ENCODE assay signal across 8 cellular contexts in the genomic region with DNA sequence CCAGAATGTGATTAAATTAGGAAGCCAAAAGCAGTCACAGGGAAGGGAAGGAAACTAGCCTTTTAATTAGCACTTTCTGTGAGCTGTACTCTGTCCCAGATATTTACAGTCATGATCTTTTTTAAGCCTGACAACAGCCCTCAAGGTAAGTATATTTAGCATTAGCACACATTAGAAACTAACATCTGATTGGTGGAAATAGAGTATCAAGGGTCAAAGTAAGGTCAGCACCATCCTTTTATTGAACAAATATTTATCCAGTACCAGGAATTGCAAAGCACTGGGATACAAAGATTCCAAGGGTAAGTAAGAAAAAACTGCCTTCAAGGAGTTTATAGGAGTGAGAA. TPM values are rescaled to one million over a fixed set of nuclear protein-coding genes. Genes with fewer than 3 reads are reported as not detected.
DNase-seq lines count a peak whose midpoint lies in the region; ATAC-seq and TF ChIP-seq lines count a peak whose summit lies in the region.

No MANE protein-coding gene starts in this region.

- RAD21 ChIA-PET in HCT116 (lab: Charles Lee; ENCODE audit: low non-redundant PET in 1 of 2, low total read pairs in 2 of 2, uncharacterized antibody in 2 of 2, unreplicated experiment in 2 of 2): no interaction called here

- H3K4me2 ChIP-seq in HCT116 (ENCODE audit: low read length): peak overlapping the region; percentile 18; the same call in 1 of the 2 replicates

- DNase-seq in GM10266 (ENCODE audit: extremely low spot score): peak; percentile 49
- no peak for DNase-seq in HCT116 (ENCODE audit: low read depth, low spot score)
- no peak for DNase-seq in NCI-H1436 (lab: John Stamatoyannopoulos, UW)
- DNase-seq in OCI-M1 (lab: John Stamatoyannopoulos, UW): no peak
- DNase-seq in erythroblast (lab: John Stamatoyannopoulos, UW): no peak

- POLR2A ChIA-PET in HCT116 (lab: Charles Lee): interaction anchor here (0.7 kb wide), 1 partner anchor 11 kb away, joined by 3 read pairs; no protein-coding TSS in a partner anchor

- H3K27me3 ChIP-seq in HCT116 (ENCODE audit: insufficient read depth, low read length) (no peaks in the 10 kb centered on the region; the same call in 1 of the 2 replicates), iPS-18a (ENCODE audit: control insufficient read depth, insufficient read depth, low read length) (no peaks in the 10 kb centered on the region), thymus (ENCODE audit: control insufficient read depth, insufficient read depth) (no peaks in the 10 kb centered on the region)

- H3K27ac ChIP-seq in HCT116 (ENCODE audit: low read depth, low read length) (no peak overlapping the region), VCaP (peak overlapping the region; percentile 91), iPS-18a (ENCODE audit: low read length) (peak overlapping the region; percentile 97), thymus (ENCODE audit: low read depth) (peak overlapping the region; percentile 53)

- no peak for TF ChIP-seq POLR2A in HCT116 (IDR thresholded peaks at IDR 0.05; ENCODE audit: borderline replicate concordance, extremely low read depth, insufficient read depth, insufficient read length)
- no peak for TF ChIP-seq POLR2A in erythroblast (IDR thresholded peaks at IDR 0.05; ENCODE audit: low read length)

- TF ChIP-seq CTCF in GM10266 (IDR thresholded peaks at IDR 0.05; ENCODE audit: control insufficient read depth, insufficient read depth, low read depth, missing control alignments) (no peak), HCT116 (IDR thresholded peaks at IDR 0.05 in 2 of 3, conservative IDR thresholded peaks at IDR 0.05 in 1 of 3; ENCODE audit: borderline replicate concordance in 1 of 3, insufficient read depth in 1 of 3, low read depth in 2 of 3, low read length in 2 of 3) (no peak), VCaP (conservative IDR thresholded peaks at IDR 0.05) (no peak)

- H3K9me2 ChIP-seq in HCT116 (ENCODE audit: insufficient read depth): no peaks in the 10 kb centered on the region

- H3K36me3 ChIP-seq in HCT116 (ENCODE audit: control insufficient read depth in 1 of 2, insufficient read depth in 2 of 2, low read length in 2 of 2) (no peaks in the 10 kb centered on the region), iPS-18a (ENCODE audit: control insufficient read depth, low read depth, low read length) (no peaks in the 10 kb centered on the region), thymus (ENCODE audit: control insufficient read depth, insufficient read depth) (no peaks in the 10 kb centered on the region)

- peaks cover 0 to 15% of the 10 kb centered on the region in 2 experiments; a peak in 3 of 4 replicates for H3K4me1 ChIP-seq in HCT116 (ENCODE audit: control insufficient read depth in 1 of 2, insufficient read depth in 2 of 2, low read length in 2 of 2)
- H3K4me1 ChIP-seq in iPS-18a (ENCODE audit: control insufficient read depth, low read depth, low read length): peaks cover 21% of the 10 kb centered on the region
- H3K4me1 ChIP-seq in thymus (ENCODE audit: control insufficient read depth, insufficient read depth, low read length): peaks cover 6% of the 10 kb centered on the region

- peak overlapping the region; percentile 31 for H2AFZ ChIP-seq in HCT116 (ENCODE audit: low read depth, low read length, poor library complexity, severe bottlenecking)

- H3K4me3 ChIP-seq in HCT116 (replicated peaks in 1 of 2; ENCODE audit: low read depth in 1 of 2, low read length in 2 of 2): no peak overlapping the region
- H3K4me3 ChIP-seq in iPS-18a (ENCODE audit: low read length): peak overlapping the region; percentile 66
- no peak overlapping the region for H3K4me3 ChIP-seq in thymus (ENCODE audit: low read length)

- intact Hi-C loops in HCT116 (cut with micrococcal nuclease): no loop called here

- ATAC-seq in HCT116: no peak

- H3K9ac ChIP-seq in HCT116 (ENCODE audit: low read length): no peak overlapping the region
- H3K9ac ChIP-seq in iPS-18a (ENCODE audit: low read length): peak overlapping the region; percentile 90

- H3K9me3 ChIP-seq in HCT116 (ENCODE audit: control insufficient read depth in 1 of 2, insufficient read depth in 1 of 2, low read depth in 1 of 2, low read length in 2 of 2) (no peaks in the 10 kb centered on the region), iPS-18a (ENCODE audit: control insufficient read depth, low read depth, low read length) (no peaks in the 10 kb centered on the region), thymus (ENCODE audit: control insufficient read depth) (no peaks in the 10 kb centered on the region)

- H4K20me1 ChIP-seq in HCT116 (ENCODE audit: insufficient read depth): no peaks in the 10 kb centered on the region

- no peaks in the 10 kb centered on the region for H3K79me2 ChIP-seq in HCT116 (ENCODE audit: insufficient read depth, low read length)

- BruUV-seq in HCT116 (replicated peaks; lab: Mats Ljungman, UMichigan): TSS peak; percentile 100

- TF ChIP-seq RAD21 in HCT116 (IDR thresholded peaks at IDR 0.05; ENCODE audit: low read depth): no peak

- CTCF ChIA-PET in HCT116 (lab: Charles Lee): no interaction called here

TF ChIP-seq in HCT116, 20 proteins besides CTCF, POLR2A, EP300 and RAD21:
- TF ChIP-seq FOSL1 (IDR thresholded peaks at IDR 0.05; ENCODE audit: low read depth): no peak
TF ChIP-seq in HCT116: peak in this region for 0.

RNA-seq across cellular contexts. Expression of a gene that starts 28.2 kb away (rescaled TPM):
- not detected for total RNA-seq in HCT116 (2021; ENCODE audit: unreplicated experiment)
- polyA plus RNA-seq in HCT116 (2012): not detected in 2 replicates
- polyA plus RNA-seq in thymus: 0.30 TPM

RNA-seq across cellular contexts. Expression of a gene that starts 38.9 kb away (rescaled TPM):
- 843 TPM for total RNA-seq in HCT116 (2021; ENCODE audit: unreplicated experiment)
- polyA plus RNA-seq in HCT116 (2012): 620 and 840 TPM in 2 replicates
- 909 TPM for polyA plus RNA-seq in thymus
